In the genomic region with DNA sequence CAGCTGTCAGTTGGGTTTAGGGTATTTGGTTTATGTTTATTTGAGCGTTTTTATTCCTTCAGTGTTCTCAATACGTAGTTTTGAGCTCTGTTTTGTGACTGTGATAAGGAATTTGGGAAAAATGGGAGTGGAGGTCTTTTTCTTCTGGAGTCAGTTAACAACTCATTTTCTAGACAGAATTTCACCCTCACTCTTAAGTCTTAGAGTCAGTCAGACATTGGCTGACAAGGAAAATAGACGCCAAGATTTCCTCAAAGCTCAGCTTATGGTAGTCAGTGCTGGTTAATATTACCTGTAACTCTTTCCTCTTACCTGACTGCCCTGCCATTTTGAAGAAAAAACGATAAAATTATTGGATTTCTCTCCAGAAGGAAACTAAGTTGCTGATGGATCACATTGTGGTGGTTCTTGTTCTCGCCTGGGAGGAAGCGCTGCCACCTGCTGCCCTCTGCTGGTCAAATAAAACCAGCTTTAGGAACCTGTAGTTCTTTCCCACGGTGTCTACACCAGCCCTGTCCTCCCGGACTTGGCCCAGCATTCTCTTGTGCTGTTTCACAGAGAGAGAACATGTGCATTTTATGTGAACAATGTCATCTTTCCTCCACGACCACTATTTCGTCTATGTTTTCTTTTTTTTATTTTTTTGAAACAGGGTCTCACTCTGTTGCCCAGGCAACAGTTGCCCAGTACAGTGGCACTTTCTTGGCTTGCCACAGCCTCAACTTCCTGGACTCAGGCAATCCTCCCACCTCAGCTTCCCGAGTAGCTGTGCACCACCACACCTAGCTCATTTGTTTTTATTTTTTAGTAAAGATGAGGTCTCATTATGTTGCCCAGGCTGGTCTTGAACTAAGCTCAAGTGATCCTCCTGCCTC, we compare ENCODE assay signal across 8 cellular contexts. TPM values are rescaled to one million over a fixed set of nuclear protein-coding genes. Genes with fewer than 3 reads are reported as not detected.
DNase-seq lines count a peak whose midpoint lies in the region; ATAC-seq and TF ChIP-seq lines count a peak whose summit lies in the region.

No MANE protein-coding gene starts in this region.

- H3K4me3 ChIP-seq in GM12865 (ENCODE audit: low read depth, low read length) (no peak overlapping the region), SJCRH30 (no peak overlapping the region), thyroid gland (replicated peaks in 1 of 3) (no peak overlapping the region)

- no peaks in the 10 kb centered on the region for H3K9me3 ChIP-seq in SJCRH30 (replicated peaks)
- no peaks in the 10 kb centered on the region for H3K9me3 ChIP-seq in thyroid gland

- intact Hi-C loops in thyroid gland (cut with DNase I) = no loop called here

- no peaks in the 10 kb centered on the region for H3K27me3 Mint-ChIP-seq in osteocyte (ENCODE audit: unreplicated experiment)

- peak; percentile 84 for DNase-seq in GM12865 (ENCODE audit: low read depth)
- DNase-seq in Kasumi-1 (lab: John Stamatoyannopoulos, UW) = peak; percentile 74 to 75
- DNase-seq in SJCRH30 = peak; percentile 73 to 87
- peak; percentile 44 for DNase-seq in activated T-helper 9 cell treated with anti-CD3 and anti-CD28 coated beads, Interleukin-2, amount 50 U/mL, for 16 hours (ENCODE audit: low read depth)
- peak; percentile 54 for DNase-seq in foreskin melanocyte
- DNase-seq in osteocyte (ENCODE audit: extremely low spot score, unreplicated experiment) = peak; percentile 89
- DNase-seq in thyroid gland = peak; percentile 79 to 84

- no peaks in the 10 kb centered on the region for H3K9me3 Mint-ChIP-seq in osteocyte (ENCODE audit: unreplicated experiment)

- H3K27me3 ChIP-seq in SJCRH30 (no peaks in the 10 kb centered on the region), thyroid gland (no peaks in the 10 kb centered on the region)

- no peaks in the 10 kb centered on the region for H3K36me3 Mint-ChIP-seq in osteocyte (ENCODE audit: unreplicated experiment)

- peaks cover 24% of the 10 kb centered on the region for H3K4me1 Mint-ChIP-seq in osteocyte (ENCODE audit: unreplicated experiment)

- H3K4me1 ChIP-seq in SJCRH30 = no peaks in the 10 kb centered on the region; the same call in 1 of the 2 replicates
- no peaks in the 10 kb centered on the region for H3K4me1 ChIP-seq in thyroid gland

- H3K27ac ChIP-seq in SJCRH30 = no peak overlapping the region
- H3K27ac ChIP-seq in thyroid gland = no peak overlapping the region

- H3K4me3 Mint-ChIP-seq in osteocyte (ENCODE audit: unreplicated experiment) = no peak overlapping the region

- H3K36me3 ChIP-seq in SJCRH30 (no peaks in the 10 kb centered on the region), thyroid gland (no peaks in the 10 kb centered on the region)

- WGBS in thyroid gland, 2 donors = 21 to 23% methylated on average over 11 of the region's 11 CpGs

- TF ChIP-seq POLR2A in thyroid gland (IDR thresholded peaks at IDR 0.05) = no peak

- TF ChIP-seq CTCF in GM12865 (IDR thresholded peaks at IDR 0.05; ENCODE audit: insufficient read depth, low read depth, low read length, missing control alignments) (peak; percentile 73), osteocyte (IDR thresholded peaks at IDR 0.05) (peak; percentile 94), thyroid gland (IDR thresholded peaks at IDR 0.05) (peak; percentile 55 to 86 (median 80))

- no peak overlapping the region for H3K27ac Mint-ChIP-seq in osteocyte (ENCODE audit: unreplicated experiment)

- no peak for ATAC-seq in HG02798 (IDR thresholded peaks at IDR 0.05; ENCODE audit: poor library complexity, unreplicated experiment)

RNA-seq across cellular contexts. Expression of gene UMPS, which starts 41.4 kb away (rescaled TPM):
- 50.4 and 62.9 TPM in 2 replicates for total RNA-seq in SJCRH30 (2014; rRNA removed; shearing (Covaris generic))
- total RNA-seq in osteocyte = 23.5 and 32.1 TPM in 2 replicates
- total RNA-seq in thyroid gland = 10 to 100 TPM; 18.5 to 37.4 (median 25.5) TPM
